Comparison of ENCODE assay signal across 2 cellular contexts in the genomic region with DNA sequence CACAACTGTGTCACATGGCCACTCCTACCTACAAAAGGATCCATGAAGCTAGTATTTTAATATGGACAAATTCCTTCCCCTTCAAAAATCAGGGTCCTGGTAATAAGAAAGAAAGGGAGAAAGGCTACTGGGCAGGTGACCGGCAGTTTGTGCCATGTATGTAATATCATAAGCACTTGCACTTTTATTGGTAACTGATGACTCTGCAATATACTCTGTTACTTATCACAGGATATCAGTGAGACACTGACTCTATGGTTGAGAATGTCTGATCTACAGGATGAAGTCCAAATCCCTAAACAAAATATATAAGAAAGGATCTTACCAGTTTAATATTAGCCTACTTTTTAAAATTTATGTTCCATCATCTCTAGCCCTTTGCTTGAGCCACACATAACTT.
TF ChIP-seq lines count a peak whose summit lies in the region.

No MANE protein-coding gene starts in this region.

TF ChIP-seq in A549, 52 proteins besides CTCF, POLR2A, EP300 and RAD21 (continued from another document):
- TF ChIP-seq MAFK (IDR thresholded peaks at IDR 0.05; ENCODE audit: partially characterized antibody) = peak; percentile 81
- TF ChIP-seq, protein P1, sequence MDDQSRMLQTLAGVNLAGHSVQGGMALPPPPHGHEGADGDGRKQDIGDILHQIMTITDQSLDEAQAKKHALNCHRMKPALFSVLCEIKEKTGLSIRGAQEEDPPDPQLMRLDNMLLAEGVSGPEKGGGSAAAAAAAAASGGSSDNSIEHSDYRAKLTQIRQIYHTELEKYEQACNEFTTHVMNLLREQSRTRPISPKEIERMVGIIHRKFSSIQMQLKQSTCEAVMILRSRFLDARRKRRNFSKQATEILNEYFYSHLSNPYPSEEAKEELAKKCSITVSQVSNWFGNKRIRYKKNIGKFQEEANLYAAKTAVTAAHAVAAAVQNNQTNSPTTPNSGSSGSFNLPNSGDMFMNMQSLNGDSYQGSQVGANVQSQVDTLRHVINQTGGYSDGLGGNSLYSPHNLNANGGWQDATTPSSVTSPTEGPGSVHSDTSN (IDR thresholded peaks at IDR 0.05) = no peak
- TF ChIP-seq SMC3 (IDR thresholded peaks at IDR 0.05) = no peak
TF ChIP-seq in A549: peak in this region for 1.

TF ChIP-seq in IMR-90, 13 proteins besides CTCF, POLR2A, EP300 and RAD21 (continued from another document):
- TF ChIP-seq, protein P2, sequence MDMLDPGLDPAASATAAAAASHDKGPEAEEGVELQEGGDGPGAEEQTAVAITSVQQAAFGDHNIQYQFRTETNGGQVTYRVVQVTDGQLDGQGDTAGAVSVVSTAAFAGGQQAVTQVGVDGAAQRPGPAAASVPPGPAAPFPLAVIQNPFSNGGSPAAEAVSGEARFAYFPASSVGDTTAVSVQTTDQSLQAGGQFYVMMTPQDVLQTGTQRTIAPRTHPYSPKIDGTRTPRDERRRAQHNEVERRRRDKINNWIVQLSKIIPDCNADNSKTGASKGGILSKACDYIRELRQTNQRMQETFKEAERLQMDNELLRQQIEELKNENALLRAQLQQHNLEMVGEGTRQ (IDR thresholded peaks at IDR 0.05; ENCODE audit: low read depth, low read length) = no peak
- TF ChIP-seq MAFK (IDR thresholded peaks at IDR 0.05; ENCODE audit: low read depth, low read length) (peak; percentile 36; the same call in 1 of the 2 replicates), RFX5 (IDR thresholded peaks at IDR 0.05; ENCODE audit: low read depth, low read length) (no peak)
